Comparison of ENCODE assay signal across 9 cellular contexts in the genomic region with DNA sequence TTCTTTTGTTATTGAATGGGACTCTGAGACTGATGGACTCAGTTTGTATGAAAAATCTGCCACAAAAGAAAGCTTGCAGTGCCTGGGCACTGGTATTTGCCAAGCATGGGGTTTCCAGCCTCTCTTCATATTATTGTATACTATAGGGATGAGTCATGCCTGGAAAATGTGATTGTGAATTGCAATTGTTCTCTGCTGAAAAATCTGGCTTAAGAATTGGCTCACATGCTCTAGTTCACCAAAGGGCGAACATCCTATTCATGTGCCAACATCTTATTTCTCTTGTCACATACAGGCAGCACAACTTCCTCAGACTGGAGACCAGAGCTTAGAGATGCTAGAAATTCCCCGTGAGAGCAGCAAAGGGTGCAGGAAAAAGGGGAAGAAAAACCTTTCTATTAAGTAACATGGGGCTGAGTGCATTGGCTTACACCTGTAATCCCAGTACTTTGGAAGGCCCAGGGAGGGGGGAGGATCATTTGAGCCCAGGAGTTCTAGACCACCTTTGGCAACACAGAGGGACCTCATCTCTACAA.
DNase-seq lines count a peak whose midpoint lies in the region; ATAC-seq, FAIRE-seq and TF ChIP-seq lines count a peak whose summit lies in the region.
"Had no signal": no experiment of that assay in that cellular context is flagged by ENCODE, and none has a peak within 500 bp of the region (broad histone marks: within the 10 kb centered on the region; RNA-seq: fewer than 3 reads in every experiment).

No MANE protein-coding gene starts in this region.

- H3K9me3 Mint-ChIP-seq in WTC11: 0 out of 2 replicates have a peak, but pooled peaks cover 4% of the 10 kb centered on the region

- ATAC-seq in WTC11: no peak

- no peak for TF ChIP-seq CTCF in fibroblast of lung (conservative IDR thresholded peaks at IDR 0.05 in 1 of 2, IDR thresholded peaks at IDR 0.05 in 1 of 2; ENCODE audit: low read depth in 1 of 2, low read length in 2 of 2)
- TF ChIP-seq CTCF in WTC11 (IDR thresholded peaks at IDR 0.05): no peak

- peak; percentile 50 for DNase-seq in H54 (ENCODE audit: insufficient read length, low spot score)
- peak; percentile 94 for DNase-seq in RPMI7951 (ENCODE audit: low read depth)
- peak; percentile 73 to 80 for DNase-seq in fibroblast of lung (ENCODE audit: low read depth in 2 of 2)
- DNase-seq in skeletal muscle cell (ENCODE audit: low read depth): peak; percentile 56
- DNase-seq in GM19239 (ENCODE audit: insufficient read length, low spot score): no peak
- no peak for DNase-seq in WTC11 (ENCODE audit: low spot score)
- DNase-seq in effector CD4-positive, alpha-beta T cell: no peak
- DNase-seq: activated CD4-positive, alpha-beta T cell treated with anti-CD3 and anti-CD28 coated beads for 4 hours; NCI-H1694 treated with DMSO at 0.1 percent for 48 hours had no signal

- H3K4me3 Mint-ChIP-seq in WTC11: no peak overlapping the region

- H3K27ac ChIP-seq in fibroblast of lung (ENCODE audit: insufficient read depth, low read length): no peak overlapping the region

- H3K27me3 Mint-ChIP-seq in WTC11 (ENCODE audit: low read depth): no peaks in the 10 kb centered on the region; the same call in 1 of the 2 replicates

- no peaks in the 10 kb centered on the region for H3K79me2 ChIP-seq in fibroblast of lung (ENCODE audit: control insufficient read depth, insufficient read depth, low read length)

- FAIRE-seq in H54 (lab: Jason Lieb, UNC) (peak; percentile 43), GM19239 (lab: Jason Lieb, UNC) (no peak)

- POLR2A ChIA-PET in WTC11 (lab: Charles Lee): no interaction called here

- peaks cover 25% of the 10 kb centered on the region for H3K4me1 Mint-ChIP-seq in WTC11

- H3K4me1 ChIP-seq in fibroblast of lung (ENCODE audit: control insufficient read depth, extremely low read depth, insufficient read depth, low read length): no peaks in the 10 kb centered on the region

- H3K36me3 Mint-ChIP-seq in WTC11: no peaks in the 10 kb centered on the region

- no peak overlapping the region for H2AFZ ChIP-seq in fibroblast of lung (ENCODE audit: low read length)

- CTCF ChIA-PET in WTC11 (lab: Charles Lee): no interaction called here

- no peaks in the 10 kb centered on the region for H3K27me3 ChIP-seq in fibroblast of lung (ENCODE audit: control insufficient read depth, insufficient read depth, low read length)

- no peaks in the 10 kb centered on the region for H3K36me3 ChIP-seq in fibroblast of lung (ENCODE audit: control insufficient read depth, insufficient read depth, low read length)

- no peak overlapping the region for H3K4me2 ChIP-seq in fibroblast of lung (ENCODE audit: extremely low read depth, insufficient read depth, low read length)

- no peak for TF ChIP-seq POLR2A in H54 (IDR thresholded peaks at IDR 0.05; ENCODE audit: low read depth, low read length)

- H3K4me3 ChIP-seq in fibroblast of lung (replicated peaks in 1 of 4; ENCODE audit: control extremely low read depth in 1 of 4, insufficient read depth in 1 of 4, low read depth in 3 of 4, low read length in 4 of 4) (no peak overlapping the region), skeletal muscle cell (ENCODE audit: low read depth, low read length) (no peak overlapping the region)

- no peak overlapping the region for H3K27ac Mint-ChIP-seq in WTC11

- no peaks in the 10 kb centered on the region for H4K20me1 ChIP-seq in fibroblast of lung (ENCODE audit: control insufficient read depth, extremely low read depth, insufficient read depth, low read length)

- no peaks in the 10 kb centered on the region for H3K9me3 ChIP-seq in fibroblast of lung (ENCODE audit: control insufficient read depth, insufficient read depth, low read depth, low read length)

- no peak overlapping the region for H3K9ac ChIP-seq in fibroblast of lung (ENCODE audit: insufficient read depth, low read length)

TF ChIP-seq in WTC11, 78 proteins besides CTCF, POLR2A, EP300 and RAD21:
- TF ChIP-seq ZNF317 (CRISPR knock-in tag; IDR thresholded peaks at IDR 0.05; ENCODE audit: borderline replicate concordance, low read depth) (no peak), FOXK1 (CRISPR knock-in tag; IDR thresholded peaks at IDR 0.05) (no peak), ZNF671 (CRISPR knock-in tag; IDR thresholded peaks at IDR 0.05) (no peak), JAZF1 (CRISPR knock-in tag; IDR thresholded peaks at IDR 0.05) (no peak), PRRX2 (CRISPR knock-in tag; IDR thresholded peaks at IDR 0.05) (no peak), NFYB (CRISPR knock-in tag; conservative IDR thresholded peaks at IDR 0.05; ENCODE audit: low read depth) (no peak), ZNF219 (CRISPR knock-in tag; IDR thresholded peaks at IDR 0.05; ENCODE audit: borderline replicate concordance) (no peak), CBFB (CRISPR knock-in tag; IDR thresholded peaks at IDR 0.05; ENCODE audit: low read depth) (no peak), ESRRA (CRISPR knock-in tag; IDR thresholded peaks at IDR 0.05; ENCODE audit: borderline replicate concordance) (no peak), GTF2I (CRISPR knock-in tag; conservative IDR thresholded peaks at IDR 0.05) (no peak), FOXP1 (CRISPR knock-in tag; IDR thresholded peaks at IDR 0.05; ENCODE audit: borderline replicate concordance) (no peak), ATF6 (CRISPR knock-in tag; IDR thresholded peaks at IDR 0.05) (no peak), TCF7 (CRISPR knock-in tag; IDR thresholded peaks at IDR 0.05; ENCODE audit: low read depth) (no peak)
- TF ChIP-seq, protein P1, sequence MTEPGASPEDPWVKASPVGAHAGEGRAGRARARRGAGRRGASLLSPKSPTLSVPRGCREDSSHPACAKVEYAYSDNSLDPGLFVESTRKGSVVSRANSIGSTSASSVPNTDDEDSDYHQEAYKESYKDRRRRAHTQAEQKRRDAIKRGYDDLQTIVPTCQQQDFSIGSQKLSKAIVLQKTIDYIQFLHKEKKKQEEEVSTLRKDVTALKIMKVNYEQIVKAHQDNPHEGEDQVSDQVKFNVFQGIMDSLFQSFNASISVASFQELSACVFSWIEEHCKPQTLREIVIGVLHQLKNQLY (CRISPR knock-in tag; IDR thresholded peaks at IDR 0.05): no peak
- TF ChIP-seq, protein P2, sequence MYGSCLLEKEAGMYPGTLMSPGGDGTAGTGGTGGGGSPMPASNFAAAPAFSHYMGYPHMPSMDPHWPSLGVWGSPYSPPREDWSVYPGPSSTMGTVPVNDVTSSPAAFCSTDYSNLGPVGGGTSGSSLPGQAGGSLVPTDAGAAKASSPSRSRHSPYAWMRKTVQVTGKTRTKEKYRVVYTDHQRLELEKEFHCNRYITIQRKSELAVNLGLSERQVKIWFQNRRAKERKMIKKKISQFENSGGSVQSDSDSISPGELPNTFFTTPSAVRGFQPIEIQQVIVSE (CRISPR knock-in tag; IDR thresholded peaks at IDR 0.05; ENCODE audit: borderline replicate concordance): no peak

Comparison
In these comparisons a context has a peak if more than half of its experiments do, and no peak if none do; other contexts are left out.
1. DNase-seq: peak in H54 (single experiment), RPMI7951 (single experiment), fibroblast of lung (2 of 2) and skeletal muscle cell (single experiment); none in GM19239 (single experiment), WTC11 (single experiment) and effector CD4-positive, alpha-beta T cell (single experiment).